Comparison of ENCODE assay signal across 8 cellular contexts in the genomic region with DNA sequence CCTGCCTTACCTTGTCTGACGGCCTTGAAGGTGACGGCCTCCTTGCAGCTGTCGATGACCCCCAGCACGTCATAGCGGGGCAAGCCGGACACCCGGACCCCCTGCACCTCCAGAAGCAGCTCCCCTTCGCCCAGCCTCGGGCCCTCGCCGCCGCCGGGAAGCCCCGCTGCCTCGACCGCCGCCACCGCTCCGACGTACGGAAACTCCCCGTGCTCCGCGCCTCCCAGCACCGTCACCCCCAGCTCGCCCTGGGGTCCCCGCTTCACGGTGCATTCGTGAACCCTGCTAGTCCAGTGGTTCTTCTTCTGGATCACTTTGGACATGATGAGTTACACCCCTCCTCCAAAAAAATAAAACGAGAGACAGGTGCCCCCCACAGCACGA. TPM values are rescaled to one million over a fixed set of nuclear protein-coding genes. Genes with fewer than 3 reads are reported as not detected.
DNase-seq lines count a peak whose midpoint lies in the region; ATAC-seq and TF ChIP-seq lines count a peak whose summit lies in the region.

No MANE protein-coding gene starts in this region.

- peak overlapping the region; percentile 88 for H3K4me3 ChIP-seq in HUES48 (ENCODE audit: low read depth, low read length)
- peak overlapping the region; percentile 90 for H3K4me3 ChIP-seq in coronary artery
- peak overlapping the region; percentile 89 for H3K4me3 ChIP-seq in mesodermal cell (ENCODE audit: extremely low read depth, insufficient read depth, low read length, poor library complexity, severe bottlenecking)

- peak; percentile 16 for DNase-seq in EH (ENCODE audit: low read depth)
- peak; percentile 77 for DNase-seq in coronary artery (ENCODE audit: low spot score)
- no peak for DNase-seq in epidermal melanocyte (ENCODE audit: insufficient read length, low spot score)
- DNase-seq in glomerular visceral epithelial cell (ENCODE audit: extremely low spot score): no peak
- DNase-seq in activated CD4-positive, CD25-positive, alpha-beta regulatory T cell treated with anti-CD3 and anti-CD28 coated beads, Interleukin-2, amount 50 U/mL, for 72 hours: no peak

- H3K4me1 ChIP-seq in HUES48 (ENCODE audit: control insufficient read depth, insufficient read depth, low read length) (peaks cover 36% of the 10 kb centered on the region), mesodermal cell (ENCODE audit: control insufficient read depth, insufficient read depth, low read length, poor library complexity, severe bottlenecking) (peaks cover 14% of the 10 kb centered on the region)

- H3K36me3 ChIP-seq in HUES48 (ENCODE audit: control insufficient read depth, insufficient read depth, low read length) (no peaks in the 10 kb centered on the region), mesodermal cell (ENCODE audit: control insufficient read depth, insufficient read depth, low read length) (no peaks in the 10 kb centered on the region)

- H3K9ac ChIP-seq in HUES48 (ENCODE audit: low read depth, low read length): peak overlapping the region; percentile 81

- 0% methylated on average over 20 to 30 of the region's 31 CpGs for WGBS in mesodermal cell (ENCODE audit: insufficient coverage in 2 of 2), 2 experiments

- no peaks in the 10 kb centered on the region for H3K9me3 ChIP-seq in HUES48 (ENCODE audit: control insufficient read depth, insufficient read depth, low read length)
- no peaks in the 10 kb centered on the region for H3K9me3 ChIP-seq in mesodermal cell (ENCODE audit: control insufficient read depth, low read length)

- TF ChIP-seq CTCF in coronary artery (IDR thresholded peaks at IDR 0.05): no peak

- H3K27ac ChIP-seq in HUES48 (ENCODE audit: low read depth, low read length) (peak overlapping the region; percentile 88), coronary artery (peak overlapping the region; percentile 92 to 96), mesodermal cell (ENCODE audit: low read depth, low read length, severe bottlenecking) (peak overlapping the region; percentile 94)

- H3K27me3 ChIP-seq in HUES48 (ENCODE audit: control insufficient read depth, insufficient read depth, low read length): no peaks in the 10 kb centered on the region

- no peak for ATAC-seq in HG03280 (IDR thresholded peaks at IDR 0.05; ENCODE audit: unreplicated experiment)

RNA-seq across cellular contexts. Expression of a gene that starts 0.7 kb away (rescaled TPM):
- 22.2 TPM for polyA plus RNA-seq in mesodermal cell (2013, experiment 1 of 2)
- polyA plus RNA-seq in mesodermal cell (2013, experiment 2 of 2): 19.8 TPM

Comparison
In these comparisons a context has a peak if more than half of its experiments do, and no peak if none do; other contexts are left out.
1. DNase-seq: peak in EH (single experiment) and coronary artery (single experiment); none in epidermal melanocyte (single experiment), glomerular visceral epithelial cell (single experiment) and activated CD4-positive, CD25-positive, alpha-beta regulatory T cell treated with anti-CD3 and anti-CD28 coated beads, Interleukin-2, amount 50 U/mL, for 72 hours (single experiment).
2. Peak in every context shown above with its lines, with median percentiles within 50 percentile points of each other: H3K27ac ChIP-seq and H3K4me3 ChIP-seq.